Comparison of ENCODE assay signal across 1 cellular context in the genomic region with DNA sequence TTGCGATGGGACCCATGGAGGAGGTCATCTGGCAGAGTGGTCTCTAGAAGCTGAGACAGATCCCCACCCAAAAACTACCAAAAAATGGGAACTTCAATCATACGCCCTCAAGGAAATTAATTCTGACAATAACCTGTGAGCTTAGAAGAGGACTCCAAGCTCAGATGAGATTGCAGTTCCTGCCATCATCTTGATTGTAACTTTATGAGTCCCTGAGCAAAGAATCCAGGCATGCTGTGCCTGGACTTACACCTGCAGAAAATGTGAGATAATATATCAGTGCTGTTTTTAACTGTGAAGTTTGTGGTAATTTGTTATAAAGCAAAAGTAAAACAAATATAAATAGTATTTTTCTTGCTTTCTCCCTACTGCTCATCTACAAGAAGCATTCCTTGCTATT.
TF ChIP-seq lines count a peak whose summit lies in the region.

No MANE protein-coding gene starts in this region.

TF ChIP-seq in H1, 55 proteins besides CTCF, POLR2A, EP300 and RAD21:
- TF ChIP-seq SIX5 (IDR thresholded peaks at IDR 0.05; ENCODE audit: low read depth, low read length) (no peak), CREB1 (IDR thresholded peaks at IDR 0.05) (no peak), CBX8 (IDR thresholded peaks at IDR 0.05; ENCODE audit: borderline replicate concordance, low read depth, low read length) (no peak), TCF12 (IDR thresholded peaks at IDR 0.05; ENCODE audit: low read depth, low read length) (no peak), TAF1 (IDR thresholded peaks at IDR 0.05; ENCODE audit: low read depth, low read length) (no peak), TBP (IDR thresholded peaks at IDR 0.05; ENCODE audit: low read depth, low read length) (no peak), YY1 (IDR thresholded peaks at IDR 0.05; ENCODE audit: low read depth, low read length) (no peak), CHD2 (IDR thresholded peaks at IDR 0.05; ENCODE audit: low read length) (no peak), CHD1 (IDR thresholded peaks at IDR 0.05; ENCODE audit: low read depth, low read length) (no peak), BACH1 (IDR thresholded peaks at IDR 0.05; ENCODE audit: low read length) (no peak), ATF3 (IDR thresholded peaks at IDR 0.05; ENCODE audit: insufficient read depth, low read depth, low read length) (no peak), SUZ12 (IDR thresholded peaks at IDR 0.05; ENCODE audit: low read length) (no peak), HDAC6 (IDR thresholded peaks at IDR 0.05; ENCODE audit: low read depth, low read length) (no peak)
